In genomic region chr3:50226888-50227389, GRCh38 we compare ENCODE assay signal across 8 cellular contexts. TPM values are rescaled to one million over a fixed set of nuclear protein-coding genes. Genes with fewer than 3 reads are reported as not detected.
DNase-seq lines count a peak whose midpoint lies in the region; ATAC-seq and TF ChIP-seq lines count a peak whose summit lies in the region.

No MANE protein-coding gene starts in this region.

- H3K36me3 ChIP-seq in left lung (no peaks in the 10 kb centered on the region), stomach (no peaks in the 10 kb centered on the region)

- ATAC-seq in HG03103 (IDR thresholded peaks at IDR 0.05; ENCODE audit: low read depth, unreplicated experiment) (peak; percentile 5), left lung (peak; percentile 40), GM18519 (IDR thresholded peaks at IDR 0.05; ENCODE audit: low FRiP score, unreplicated experiment) (no peak)

- H3K4me1 ChIP-seq in left lung, result peaks cover 17 to 48% of the 10 kb centered on the region in 2 donors
- peaks cover 13 to 30% (median 28%) of the 10 kb centered on the region in 4 donors for H3K4me1 ChIP-seq in stomach

- peak; percentile 45 for DNase-seq in stimulated activated CD4-positive, alpha-beta T cell treated with anti-CD3 and anti-CD28 coated beads, Interleukin-1b, Interleukin-23, amount 100 ng/mL, for 48 hours
- no peak for DNase-seq in stimulated activated CD4-positive, alpha-beta T cell treated with anti-CD3 and anti-CD28 coated beads, Interleukin-2, amount 100 ng/mL, for 24 hours
- peak; percentile 34 for DNase-seq in SK-MEL-5 (ENCODE audit: low read depth, low spot score)
- peak; percentile 49 for DNase-seq in cerebellar cortex (ENCODE audit: low spot score)
- peak in 1 of 2 donors; percentile 84 for DNase-seq in left lung
- peak; percentile 46 for DNase-seq in stomach

- in situ Hi-C loops in SK-MEL-5 (cut with HindIII; ENCODE audit: low pct_unique_long_range_greater_than_20kb, low sequenced_read_pairs), result no loop called here

- H3K9me3 ChIP-seq in left lung, result no peaks in the 10 kb centered on the region
- no peaks in the 10 kb centered on the region for H3K9me3 ChIP-seq in stomach

- H3K27ac ChIP-seq in left lung, result peak overlapping the region; percentile 69 to 91
- H3K27ac ChIP-seq in stomach, result peak overlapping the region; percentile 49 to 85 (median 75)

- H3K4me3 ChIP-seq in left lung, result peak overlapping the region; percentile 66 to 72
- H3K4me3 ChIP-seq in stomach, result peak overlapping the region; percentile 59 to 82 (median 64)

- H3K27me3 ChIP-seq in left lung (peaks cover 0 to 13% of the 10 kb centered on the region in 2 donors), stomach (no peaks in the 10 kb centered on the region)

- WGBS in stomach, 5 donors, result 0 to 1% (median 1%) methylated on average over 22 to 40 of the region's 40 CpGs

- TF ChIP-seq POLR2A in stomach (IDR thresholded peaks at IDR 0.05), result no peak

- intact Hi-C loops in left lung (cut with DNase I), result loop anchor here in 1 of 2 donors (5.0 kb wide), 2 partner anchors 35 to 45 kb away; partner anchors contain the start of gene GNAT1
- intact Hi-C loops in stomach (cut with DNase I; ENCODE audit: low total_unique reads), result loop anchor here (2.0 to 10.0 kb wide), 2 partner anchors 34 to 48 kb away; partner anchors contain the start of gene LSMEM2

- no peak for TF ChIP-seq CTCF in left lung (IDR thresholded peaks at IDR 0.05)
- no peak for TF ChIP-seq CTCF in stomach (IDR thresholded peaks at IDR 0.05)

- TF ChIP-seq EP300 in stomach (IDR thresholded peaks at IDR 0.05), result no peak

RNA-seq across cellular contexts. Expression of gene GNAI2, which starts 9.1 kb away (rescaled TPM):
- total RNA-seq in SK-MEL-5 (2014; rRNA removed; shearing (Covaris generic)), result 73.8 and 77.3 TPM in 2 replicates
- 114 and 150 TPM in 2 replicates for polyA plus RNA-seq in SK-MEL-5 (2015; cell fraction: cytosol; rRNA removed)
- polyA plus RNA-seq in SK-MEL-5 (2015; cell fraction: nucleus; rRNA removed), result 34.3 and 42.2 TPM in 2 replicates
- 100 to 1,000 TPM; 266 to 381 TPM for total RNA-seq in left lung
- total RNA-seq in stomach, result 100 to 1,000 TPM in 2 of 5 donors, 10 to 100 TPM in 3; 73.7 to 211 (median 98.5) TPM
- 10 to 100 TPM; 61.1 to 73.5 (median 68.3) TPM for polyA plus RNA-seq in stomach

RNA-seq across cellular contexts. Expression of gene SLC38A3, which starts 21.9 kb away (rescaled TPM):
- 0.13 and 0.42 TPM in 2 replicates for total RNA-seq in SK-MEL-5 (2014; rRNA removed; shearing (Covaris generic))
- not detected in 2 replicates for polyA plus RNA-seq in SK-MEL-5 (2015; cell fraction: cytosol; rRNA removed)
- 0.22 TPM in 1 of 2 replicates, not detected in the other for polyA plus RNA-seq in SK-MEL-5 (2015; cell fraction: nucleus; rRNA removed)
- total RNA-seq in left lung (under 1 TPM in 1 of 2 donors, not detected in 1; 0.23 TPM), stomach (1 to 10 TPM in 1 of 5 donors, not detected in 4; 3.1 TPM)
- 1 to 10 TPM in 1 of 3 donors, under 1 TPM in 2; 0.15 to 1.1 (median 0.93) TPM for polyA plus RNA-seq in stomach

RNA-seq across cellular contexts. Expression of gene GNAT1, which starts 35.5 kb away (rescaled TPM):
- not detected in 2 replicates for total RNA-seq in SK-MEL-5 (2014; rRNA removed; shearing (Covaris generic))
- not detected in 2 replicates for polyA plus RNA-seq in SK-MEL-5 (2015; cell fraction: cytosol; rRNA removed)
- not detected in 2 replicates for polyA plus RNA-seq in SK-MEL-5 (2015; cell fraction: nucleus; rRNA removed)
- total RNA-seq in left lung (not detected), stomach (not detected)
- polyA plus RNA-seq in stomach, result not detected

RNA-seq across cellular contexts. Expression of gene SEMA3B, which starts 42.0 kb away (rescaled TPM):
- 0.85 and 0.96 TPM in 2 replicates for total RNA-seq in SK-MEL-5 (2014; rRNA removed; shearing (Covaris generic))
- polyA plus RNA-seq in SK-MEL-5 (2015; cell fraction: cytosol; rRNA removed), result 1.9 and 2.9 TPM in 2 replicates
- 18.0 and 29.7 TPM in 2 replicates for polyA plus RNA-seq in SK-MEL-5 (2015; cell fraction: nucleus; rRNA removed)
- total RNA-seq in left lung (10 to 100 TPM; 56.8 to 92.7 TPM), stomach (100 to 1,000 TPM in 4 of 5 donors, 10 to 100 TPM in 1; 53.6 to 310 (median 129) TPM)
- polyA plus RNA-seq in stomach, result 10 to 100 TPM; 40.1 to 79.9 (median 42.0) TPM

RNA-seq across cellular contexts. Expression of gene LSMEM2, which starts 51.9 kb away (rescaled TPM):
- total RNA-seq in SK-MEL-5 (2014; rRNA removed; shearing (Covaris generic)), result not detected in 2 replicates
- polyA plus RNA-seq in SK-MEL-5 (2015; cell fraction: cytosol; rRNA removed), result not detected in 2 replicates
- polyA plus RNA-seq in SK-MEL-5 (2015; cell fraction: nucleus; rRNA removed), result 0.12 TPM in 1 of 2 replicates, not detected in the other
- under 1 TPM in 1 of 2 donors, not detected in 1; 0.24 TPM for total RNA-seq in left lung
- total RNA-seq in stomach, result not detected
- polyA plus RNA-seq in stomach, result under 1 TPM in 2 of 3 donors, not detected in 1; 0.31 to 0.58 TPM

Comparison
In these comparisons a context has a peak if more than half of its experiments do, and no peak if none do; other contexts are left out.
1. DNase-seq: peak in stimulated activated CD4-positive, alpha-beta T cell treated with anti-CD3 and anti-CD28 coated beads, Interleukin-1b, Interleukin-23, amount 100 ng/mL, for 48 hours (single experiment), SK-MEL-5 (single experiment), cerebellar cortex (single experiment) and stomach (single experiment); none in stimulated activated CD4-positive, alpha-beta T cell treated with anti-CD3 and anti-CD28 coated beads, Interleukin-2, amount 100 ng/mL, for 24 hours (0 of 2).